ENCODE assay signal across 10 cellular contexts in genomic region chr3:184808021-184808420, GRCh38. TPM values are rescaled to one million over a fixed set of nuclear protein-coding genes. Genes with fewer than 3 reads are reported as not detected.
A peak's percentile ranks its signal among the peaks of the same experiment; 100 is the strongest.
DNase-seq lines count a peak whose midpoint lies in the region; ATAC-seq and TF ChIP-seq lines count a peak whose summit lies in the region.
"Had no signal": no experiment of that assay in that cellular context is flagged by ENCODE, and none has a peak within 500 bp of the region (broad histone marks: within the 10 kb centered on the region; RNA-seq: fewer than 3 reads in every experiment).

No MANE protein-coding gene starts in this region.

- BruUV-seq in HCT116 (replicated peaks; lab: Mats Ljungman, UMichigan), result no TSS peak

- H2AFZ ChIP-seq in HCT116 (ENCODE audit: low read depth, low read length, poor library complexity, severe bottlenecking) (peak overlapping the region; percentile 77), hepatocyte (no peak overlapping the region), smooth muscle cell (ENCODE audit: low read depth) (no peak overlapping the region)

- H3F3A ChIP-seq in smooth muscle cell (ENCODE audit: low read depth), result no peaks in the 10 kb centered on the region

- no peaks in the 10 kb centered on the region for H3K9me3 ChIP-seq in HCT116 (ENCODE audit: control insufficient read depth in 1 of 2, insufficient read depth in 1 of 2, low read depth in 1 of 2, low read length in 2 of 2)
- H3K9me3 ChIP-seq in SJCRH30 (replicated peaks), result no peaks in the 10 kb centered on the region
- H3K9me3 ChIP-seq in hepatocyte (ENCODE audit: low read depth), result no peaks in the 10 kb centered on the region
- no peaks in the 10 kb centered on the region for H3K9me3 ChIP-seq in thyroid gland
- no peaks in the 10 kb centered on the region for H3K9me3 ChIP-seq in smooth muscle cell (replicated peaks; ENCODE audit: low read depth)

- H3K9me2 ChIP-seq in HCT116 (ENCODE audit: insufficient read depth) (no peaks in the 10 kb centered on the region), hepatocyte (replicated peaks; ENCODE audit: insufficient read depth) (no peaks in the 10 kb centered on the region)

- ATAC-seq in HCT116, result peak; percentile 56

- H3K27ac ChIP-seq in HCT116 (ENCODE audit: low read depth, low read length) (no peak overlapping the region), SJCRH30 (no peak overlapping the region), hepatocyte (no peak overlapping the region), thyroid gland (no peak overlapping the region), smooth muscle cell (ENCODE audit: low read depth) (no peak overlapping the region)

- peaks cover 9 to 27% of the 10 kb centered on the region in 2 experiments; a peak in 3 of 4 replicates for H3K4me1 ChIP-seq in HCT116 (ENCODE audit: control insufficient read depth in 1 of 2, insufficient read depth in 2 of 2, low read length in 2 of 2)
- H3K4me1 ChIP-seq in SJCRH30, result peaks cover 30% of the 10 kb centered on the region
- peaks cover 17% of the 10 kb centered on the region for H3K4me1 ChIP-seq in hepatocyte (ENCODE audit: insufficient read depth)
- peaks cover 3 to 6% of the 10 kb centered on the region in 2 donors for H3K4me1 ChIP-seq in thyroid gland
- H3K4me1 ChIP-seq in smooth muscle cell (ENCODE audit: low read depth), result no peaks in the 10 kb centered on the region

- peaks cover 10% of the 10 kb centered on the region for H3K79me2 ChIP-seq in HCT116 (ENCODE audit: insufficient read depth, low read length)
- peaks cover 7% of the 10 kb centered on the region for H3K79me2 ChIP-seq in hepatocyte
- peaks cover 3% of the 10 kb centered on the region for H3K79me2 ChIP-seq in smooth muscle cell (ENCODE audit: low read depth)

- CTCF ChIA-PET in BJ (lab: Yijun Ruan, JAX), result interaction anchor here (0.6 to 1.4 kb wide), 6 partner anchors 10 to 244 kb away, joined by 3 to 5 read pairs (median 4); no protein-coding TSS in a partner anchor
- CTCF ChIA-PET in HCT116 (lab: Charles Lee), result interaction anchor here (0.7 to 1.6 kb wide), 9 partner anchors 9 to 437 kb away, joined by 3 to 7 read pairs (median 3); no protein-coding TSS in a partner anchor

- POLR2A ChIA-PET in BJ (lab: Charles Lee) (no interaction called here), HCT116 (lab: Charles Lee) (interaction anchor here (1.4 kb wide), 1 partner anchor 247 kb away, joined by 5 read pairs; the partner anchor contains the start of gene EPHB3)

- H3K4me2 ChIP-seq in HCT116 (ENCODE audit: low read length), result no peak overlapping the region
- H3K4me2 ChIP-seq in hepatocyte, result no peak overlapping the region
- no peak overlapping the region for H3K4me2 ChIP-seq in smooth muscle cell

- DNase-seq in BJ (ENCODE audit: low read depth) (no peak), HCT116 (ENCODE audit: low read depth, low spot score) (peak; percentile 44), SJCRH30 (peak; percentile 64 to 77), hepatocyte (ENCODE audit: low spot score) (peak; percentile 26), thyroid gland (no peak), activated T-cell treated with anti-CD3 and anti-CD28 coated beads for 4 hours (no peak), posterior vena cava (ENCODE audit: low spot score) (no peak), smooth muscle cell (lab: John Stamatoyannopoulos, UW; ENCODE audit: unreplicated experiment) (no peak)
- DNase-seq: NCI-H2029, SW 1271 had no signal

- RAD21 ChIA-PET in HCT116 (lab: Charles Lee; ENCODE audit: low non-redundant PET in 1 of 2, low total read pairs in 2 of 2, uncharacterized antibody in 2 of 2, unreplicated experiment in 2 of 2), result interaction anchor here in 1 of 2 experiments (0.6 to 1.4 kb wide), 2 partner anchors 67 to 247 kb away, joined by 4 to 5 read pairs; partner anchors contain the start of gene EPHB3

- TF ChIP-seq CTCF in BJ (IDR thresholded peaks at IDR 0.05; ENCODE audit: insufficient read depth, low read depth, low read length) (peak; percentile 36), HCT116 (IDR thresholded peaks at IDR 0.05 in 2 of 3, conservative IDR thresholded peaks at IDR 0.05 in 1 of 3; ENCODE audit: borderline replicate concordance in 1 of 3, insufficient read depth in 1 of 3, low read depth in 2 of 3, low read length in 2 of 3) (peak; percentile 33 to 64 (median 52); a peak in 5 of 6 replicates), hepatocyte (IDR thresholded peaks at IDR 0.05; ENCODE audit: poor library complexity) (no peak), thyroid gland (IDR thresholded peaks at IDR 0.05) (no peak), smooth muscle cell (IDR thresholded peaks at IDR 0.05; ENCODE audit: borderline replicate concordance, insufficient read depth, poor library complexity, severe bottlenecking) (no peak)

- H4K20me1 ChIP-seq in HCT116 (ENCODE audit: insufficient read depth) (no peaks in the 10 kb centered on the region), hepatocyte (ENCODE audit: insufficient read depth, poor library complexity, severe bottlenecking) (no peaks in the 10 kb centered on the region), smooth muscle cell (ENCODE audit: low read depth) (no peaks in the 10 kb centered on the region)

- 0 out of 2 replicates have a peak, but pooled peaks have one; percentile 13 for TF ChIP-seq RAD21 in HCT116 (IDR thresholded peaks at IDR 0.05; ENCODE audit: low read depth)

- no peak overlapping the region for H3K4me3 ChIP-seq in BJ (ENCODE audit: low read depth, low read length)
- no peak overlapping the region for H3K4me3 ChIP-seq in HCT116 (replicated peaks in 1 of 2; ENCODE audit: low read depth in 1 of 2, low read length in 2 of 2)
- H3K4me3 ChIP-seq in SJCRH30, result no peak overlapping the region
- no peak overlapping the region for H3K4me3 ChIP-seq in hepatocyte
- H3K4me3 ChIP-seq in thyroid gland (replicated peaks in 1 of 3), result no peak overlapping the region
- H3K4me3 ChIP-seq in smooth muscle cell, result no peak overlapping the region

- intact Hi-C loops in HCT116 (cut with micrococcal nuclease) (no loop called here), thyroid gland (cut with DNase I) (no loop called here), posterior vena cava (cut with DNase I) (no loop called here)

- 33% methylated on average over 4 of the region's 4 CpGs for WGBS in hepatocyte (ENCODE audit: low lambda C conversion rate, missing lambda C conversion rate)
- WGBS in thyroid gland, 2 donors, result 19 to 20% methylated on average over 4 of the region's 4 CpGs
- WGBS in smooth muscle cell (ENCODE audit: low lambda C conversion rate), result 46% methylated on average over 4 of the region's 4 CpGs

- H3K36me3 ChIP-seq in BJ (ENCODE audit: control insufficient read depth, insufficient read depth, low read length), result no peaks in the 10 kb centered on the region
- no peaks in the 10 kb centered on the region for H3K36me3 ChIP-seq in HCT116 (ENCODE audit: control insufficient read depth in 1 of 2, insufficient read depth in 2 of 2, low read length in 2 of 2)
- no peaks in the 10 kb centered on the region for H3K36me3 ChIP-seq in SJCRH30
- no peaks in the 10 kb centered on the region for H3K36me3 ChIP-seq in hepatocyte (replicated peaks; ENCODE audit: insufficient read depth, low read depth)
- H3K36me3 ChIP-seq in thyroid gland, result no peaks in the 10 kb centered on the region
- no peaks in the 10 kb centered on the region for H3K36me3 ChIP-seq in smooth muscle cell (ENCODE audit: low read depth)

- H3K9ac ChIP-seq in HCT116 (ENCODE audit: low read length) (no peak overlapping the region), smooth muscle cell (ENCODE audit: low read depth) (no peak overlapping the region)

- TF ChIP-seq POLR2A in HCT116 (IDR thresholded peaks at IDR 0.05; ENCODE audit: borderline replicate concordance, extremely low read depth, insufficient read depth, insufficient read length) (no peak), thyroid gland (IDR thresholded peaks at IDR 0.05) (no peak)

- H3K27me3 ChIP-seq in BJ (ENCODE audit: control insufficient read depth, insufficient read depth, low read length) (peaks cover 2% of the 10 kb centered on the region), HCT116 (ENCODE audit: insufficient read depth, low read length) (no peaks in the 10 kb centered on the region), SJCRH30 (no peaks in the 10 kb centered on the region), hepatocyte (no peaks in the 10 kb centered on the region), thyroid gland (no peaks in the 10 kb centered on the region), smooth muscle cell (ENCODE audit: low read depth) (no peaks in the 10 kb centered on the region)

TF ChIP-seq in HCT116, 20 proteins besides CTCF, POLR2A, EP300 and RAD21:
- TF ChIP-seq MAX (IDR thresholded peaks at IDR 0.05) (0 out of 2 replicates have a peak, but pooled peaks have one; percentile 24), ZFX (IDR thresholded peaks at IDR 0.05) (no peak)

RNA-seq across cellular contexts. Expression of gene VPS8, which starts 3.9 kb away (rescaled TPM):
- polyA plus RNA-seq in BJ (2011; rRNA removed), result 14.3 and 28.7 TPM in 2 replicates
- 37.3 and 37.9 TPM in 2 replicates for polyA minus RNA-seq in BJ (2011; rRNA and poly(A)+ RNA removed)
- 37.6 TPM for total RNA-seq in HCT116 (2021; ENCODE audit: unreplicated experiment)
- polyA plus RNA-seq in HCT116 (2012), result 9.4 and 12.6 TPM in 2 replicates
- 44.3 and 47.2 TPM in 2 replicates for total RNA-seq in SJCRH30 (2014; rRNA removed; shearing (Covaris generic))
- 61.9 and 62.4 TPM in 2 replicates for total RNA-seq in hepatocyte
- polyA plus RNA-seq in hepatocyte, result 20.5 and 24.9 TPM in 2 replicates
- total RNA-seq in thyroid gland, result 100 to 1,000 TPM in 2 of 4 donors, 10 to 100 TPM in 2; 85.6 to 171 (median 103) TPM
- total RNA-seq in posterior vena cava, result 10 to 100 TPM; 58.8 to 66.8 TPM
- 42.2 and 53.9 TPM in 2 replicates for total RNA-seq in smooth muscle cell
- 16.1 TPM in 2 replicates for polyA plus RNA-seq in smooth muscle cell

Comparison
In these comparisons a context has a peak if more than half of its experiments do, and no peak if none do; other contexts are left out.
1. DNase-seq: peak in HCT116 (single experiment), SJCRH30 (2 of 2) and hepatocyte (single experiment); none in BJ (single experiment), thyroid gland (0 of 2), activated T-cell treated with anti-CD3 and anti-CD28 coated beads for 4 hours (single experiment), posterior vena cava (single experiment) and smooth muscle cell (single experiment).
2. CTCF ChIP-seq: peak in BJ (single experiment) and HCT116 (3 of 3); none in hepatocyte (single experiment), thyroid gland (0 of 6) and smooth muscle cell (single experiment).